1 cellular context compared by ENCODE assay signal in the genomic region with DNA sequence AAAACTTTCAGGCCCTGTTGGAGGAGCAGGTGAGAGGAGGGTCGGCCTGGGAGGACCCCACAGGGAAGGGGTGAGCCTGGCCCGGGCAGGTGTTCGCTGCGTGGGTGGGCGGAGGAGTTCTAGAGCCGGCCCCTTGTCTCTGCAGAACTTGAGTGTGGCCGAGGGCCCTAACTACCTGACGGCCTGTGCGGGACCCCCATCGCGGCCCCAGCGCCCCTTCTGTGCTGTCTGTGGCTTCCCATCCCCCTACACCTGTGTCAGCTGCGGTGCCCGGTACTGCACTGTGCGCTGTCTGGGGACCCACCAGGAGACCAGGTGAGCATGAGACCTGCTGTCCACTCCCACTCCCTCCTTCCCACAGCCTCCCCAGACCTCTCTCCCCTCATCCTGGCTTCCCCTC.
TF ChIP-seq lines count a peak whose summit lies in the region.

No MANE protein-coding gene starts in this region.

TF ChIP-seq in HCT116, 20 proteins besides CTCF, POLR2A, EP300 and RAD21 (continued from another document):
- no peak for TF ChIP-seq FOSL1 (IDR thresholded peaks at IDR 0.05; ENCODE audit: low read depth)
- no peak for TF ChIP-seq ZFX (IDR thresholded peaks at IDR 0.05)
- TF ChIP-seq, protein P1, sequence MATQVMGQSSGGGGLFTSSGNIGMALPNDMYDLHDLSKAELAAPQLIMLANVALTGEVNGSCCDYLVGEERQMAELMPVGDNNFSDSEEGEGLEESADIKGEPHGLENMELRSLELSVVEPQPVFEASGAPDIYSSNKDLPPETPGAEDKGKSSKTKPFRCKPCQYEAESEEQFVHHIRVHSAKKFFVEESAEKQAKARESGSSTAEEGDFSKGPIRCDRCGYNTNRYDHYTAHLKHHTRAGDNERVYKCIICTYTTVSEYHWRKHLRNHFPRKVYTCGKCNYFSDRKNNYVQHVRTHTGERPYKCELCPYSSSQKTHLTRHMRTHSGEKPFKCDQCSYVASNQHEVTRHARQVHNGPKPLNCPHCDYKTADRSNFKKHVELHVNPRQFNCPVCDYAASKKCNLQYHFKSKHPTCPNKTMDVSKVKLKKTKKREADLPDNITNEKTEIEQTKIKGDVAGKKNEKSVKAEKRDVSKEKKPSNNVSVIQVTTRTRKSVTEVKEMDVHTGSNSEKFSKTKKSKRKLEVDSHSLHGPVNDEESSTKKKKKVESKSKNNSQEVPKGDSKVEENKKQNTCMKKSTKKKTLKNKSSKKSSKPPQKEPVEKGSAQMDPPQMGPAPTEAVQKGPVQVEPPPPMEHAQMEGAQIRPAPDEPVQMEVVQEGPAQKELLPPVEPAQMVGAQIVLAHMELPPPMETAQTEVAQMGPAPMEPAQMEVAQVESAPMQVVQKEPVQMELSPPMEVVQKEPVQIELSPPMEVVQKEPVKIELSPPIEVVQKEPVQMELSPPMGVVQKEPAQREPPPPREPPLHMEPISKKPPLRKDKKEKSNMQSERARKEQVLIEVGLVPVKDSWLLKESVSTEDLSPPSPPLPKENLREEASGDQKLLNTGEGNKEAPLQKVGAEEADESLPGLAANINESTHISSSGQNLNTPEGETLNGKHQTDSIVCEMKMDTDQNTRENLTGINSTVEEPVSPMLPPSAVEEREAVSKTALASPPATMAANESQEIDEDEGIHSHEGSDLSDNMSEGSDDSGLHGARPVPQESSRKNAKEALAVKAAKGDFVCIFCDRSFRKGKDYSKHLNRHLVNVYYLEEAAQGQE (IDR thresholded peaks at IDR 0.05; ENCODE audit: low read depth) = no peak
- no peak for TF ChIP-seq SP1 (IDR thresholded peaks at IDR 0.05; ENCODE audit: low read depth)
- TF ChIP-seq, protein P2, sequence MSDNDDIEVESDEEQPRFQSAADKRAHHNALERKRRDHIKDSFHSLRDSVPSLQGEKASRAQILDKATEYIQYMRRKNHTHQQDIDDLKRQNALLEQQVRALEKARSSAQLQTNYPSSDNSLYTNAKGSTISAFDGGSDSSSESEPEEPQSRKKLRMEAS (IDR thresholded peaks at IDR 0.05) = no peak
- TF ChIP-seq, protein P3, sequence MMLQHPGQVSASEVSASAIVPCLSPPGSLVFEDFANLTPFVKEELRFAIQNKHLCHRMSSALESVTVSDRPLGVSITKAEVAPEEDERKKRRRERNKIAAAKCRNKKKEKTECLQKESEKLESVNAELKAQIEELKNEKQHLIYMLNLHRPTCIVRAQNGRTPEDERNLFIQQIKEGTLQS (IDR thresholded peaks at IDR 0.05) = no peak
- no peak for TF ChIP-seq ELF1 (IDR thresholded peaks at IDR 0.05; ENCODE audit: borderline replicate concordance, low read depth)
- no peak for TF ChIP-seq CEBPB (IDR thresholded peaks at IDR 0.05; ENCODE audit: low read depth)
- no peak for TF ChIP-seq ZBTB33 (IDR thresholded peaks at IDR 0.05; ENCODE audit: extremely low read depth, insufficient replicate concordance, low read length)
- no peak for TF ChIP-seq YY1 (IDR thresholded peaks at IDR 0.05; ENCODE audit: extremely low read depth, insufficient replicate concordance, low read depth, low read length)
- no peak for TF ChIP-seq SIN3A (IDR thresholded peaks at IDR 0.05; ENCODE audit: low read depth)
